Comparison of ENCODE assay signal across 17 cellular contexts in genomic region chr6:158900614-158901312, GRCh38.
"Had no signal": no experiment of that assay in that cellular context is flagged by ENCODE, and none has a peak within 500 bp of the region (broad histone marks: within the 10 kb centered on the region; RNA-seq: fewer than 3 reads in every experiment).

No MANE protein-coding gene starts in this region.

- H3K36me3 ChIP-seq: transverse colon had no signal

- FAIRE-seq: colon had no signal

- H3K27me3 Mint-ChIP-seq: stimulated activated naive CD8-positive, alpha-beta T cell treated with anti-CD3 and anti-CD28 coated beads, Interleukin-15, Interleukin-2, amounts not matched to agents 100 ng/mL and 50 ng/mL, for 24 hours had no signal

- H3K4me3 Mint-ChIP-seq: dendritic cell treated with granulocyte-macrophage colony-stimulating factor and Interleukin-4, amounts not matched to agents 40 ng/mL and 50 ng/mL, for 4 days; natural killer cell; stimulated activated effector memory CD8-positive, alpha-beta T cell treated with anti-CD3 and anti-CD28 coated beads, Interleukin-12 subunit alpha, Interleukin-12 subunit beta, amount 100 ng/mL, for 72 hours; stimulated activated naive CD8-positive, alpha-beta T cell treated with anti-CD3 and anti-CD28 coated beads, Interleukin-15, Interleukin-2, amounts not matched to agents 100 ng/mL and 50 ng/mL, for 24 hours had no signal

- H3K27ac Mint-ChIP-seq: dendritic cell treated with granulocyte-macrophage colony-stimulating factor and Interleukin-4, amounts not matched to agents 40 ng/mL and 50 ng/mL, for 4 days; natural killer cell; stimulated activated effector memory CD8-positive, alpha-beta T cell treated with anti-CD3 and anti-CD28 coated beads, Interleukin-12 subunit alpha, Interleukin-12 subunit beta, amount 100 ng/mL, for 72 hours; stimulated activated naive CD8-positive, alpha-beta T cell treated with anti-CD3 and anti-CD28 coated beads, Interleukin-15, Interleukin-2, amounts not matched to agents 100 ng/mL and 50 ng/mL, for 24 hours had no signal

- ATAC-seq: natural killer cell; right cardiac atrium; stimulated activated effector memory CD8-positive, alpha-beta T cell treated with anti-CD3 and anti-CD28 coated beads, Interleukin-12 subunit alpha, Interleukin-12 subunit beta, amount 100 ng/mL, for 72 hours had no signal

- H3K27ac ChIP-seq: testis, transverse colon had no signal

- H3K4me2 ChIP-seq: smooth muscle cell had no signal

- H3K4me1 ChIP-seq: testis, transverse colon had no signal

- H3K4me1 Mint-ChIP-seq: natural killer cell; stimulated activated effector memory CD8-positive, alpha-beta T cell treated with anti-CD3 and anti-CD28 coated beads, Interleukin-12 subunit alpha, Interleukin-12 subunit beta, amount 100 ng/mL, for 72 hours had no signal

- DNase-seq: cerebellar nuclear complex; foreskin melanocyte; head of caudate nucleus; hippocampal formation; kidney glomerular epithelial cell; natural killer cell; posterior cingulate gyrus; right cardiac atrium; stimulated activated CD4-positive, alpha-beta T cell treated with anti-CD3 and anti-CD28 coated beads, Interleukin-4, amount 100 ng/mL, for 1 hour; stimulated activated CD8-positive, alpha-beta memory T cell treated with anti-CD3 and anti-CD28 coated beads, Interleukin-4, amount 100 ng/mL, for 48 hours; testis; transverse colon had no signal

- H3K36me3 Mint-ChIP-seq: stimulated activated effector memory CD8-positive, alpha-beta T cell treated with anti-CD3 and anti-CD28 coated beads, Interleukin-12 subunit alpha, Interleukin-12 subunit beta, amount 100 ng/mL, for 72 hours had no signal

- H3K9me3 ChIP-seq: testis had no signal

- H3K4me3 ChIP-seq: smooth muscle cell, testis, transverse colon had no signal

- H3K27me3 ChIP-seq: testis, transverse colon had no signal
